Comparison of ENCODE assay signal across 1 cellular context in genomic region chr20:10673831-10674683, GRCh38.
TF ChIP-seq lines count a peak whose summit lies in the region.

Gene JAG1, minus strand, starts transcription at chr20:10673999. Its CDS starts 469 bp downstream, at chr20:10673530.

TF ChIP-seq in HepG2, 621 proteins besides CTCF, POLR2A, EP300 and RAD21 (continued from another document and continues in another):
- TF ChIP-seq HDAC1 (CRISPR knock-in tag; IDR thresholded peaks at IDR 0.05) (peak; percentile 63), YY1 (IDR thresholded peaks at IDR 0.05; ENCODE audit: insufficient read depth, insufficient replicate concordance, low read depth, low read length) (peak; percentile 52), GTF2F1 (IDR thresholded peaks at IDR 0.05; ENCODE audit: low read length) (peak; percentile 85), GMEB2 (CRISPR knock-in tag; IDR thresholded peaks at IDR 0.05; ENCODE audit: low read depth) (peak; percentile 55), NKX3-1 (CRISPR knock-in tag; IDR thresholded peaks at IDR 0.05) (peak; percentile 96), SNAI1 (CRISPR knock-in tag; IDR thresholded peaks at IDR 0.05; ENCODE audit: borderline replicate concordance) (peak; percentile 57), RBFOX2 (IDR thresholded peaks at IDR 0.05; ENCODE audit: low read depth, low read length) (peak; percentile 97), E2F2 (CRISPR knock-in tag; IDR thresholded peaks at IDR 0.05; ENCODE audit: borderline replicate concordance) (0 out of 2 replicates have a peak, but pooled peaks have one; percentile 59), ZNF644 (CRISPR knock-in tag; IDR thresholded peaks at IDR 0.05; ENCODE audit: low read depth) (0 out of 2 replicates have a peak, but pooled peaks have one; percentile 33), RXRB (CRISPR knock-in tag; IDR thresholded peaks at IDR 0.05; ENCODE audit: borderline replicate concordance) (peak; percentile 49), ZNF230 (CRISPR knock-in tag; IDR thresholded peaks at IDR 0.05) (peak; percentile 24; the same call in 1 of the 2 replicates), GABPB1 (CRISPR knock-in tag; IDR thresholded peaks at IDR 0.05) (peak; percentile 72), ZNF670 (CRISPR knock-in tag; IDR thresholded peaks at IDR 0.05; ENCODE audit: borderline replicate concordance) (peak; percentile 82), ESRRA (CRISPR knock-in tag; IDR thresholded peaks at IDR 0.05; ENCODE audit: low read depth) (peak; percentile 74), FOXC1 (CRISPR knock-in tag; IDR thresholded peaks at IDR 0.05; ENCODE audit: borderline replicate concordance) (no peak; the same call in 1 of the 2 replicates), KLF6 (CRISPR knock-in tag; IDR thresholded peaks at IDR 0.05) (peak; percentile 92), MTF2 (CRISPR knock-in tag; IDR thresholded peaks at IDR 0.05; ENCODE audit: borderline replicate concordance) (no peak), STAG1 (CRISPR knock-in tag; IDR thresholded peaks at IDR 0.05) (peak; percentile 34), ZZZ3 (CRISPR knock-in tag; IDR thresholded peaks at IDR 0.05; ENCODE audit: borderline replicate concordance) (no peak), HINFP (CRISPR knock-in tag; IDR thresholded peaks at IDR 0.05; ENCODE audit: low read depth) (no peak; the same call in 1 of the 2 replicates), ZNF607 (CRISPR knock-in tag; IDR thresholded peaks at IDR 0.05; ENCODE audit: borderline replicate concordance) (no peak; the same call in 1 of the 2 replicates), KDM5B (CRISPR knock-in tag; IDR thresholded peaks at IDR 0.05; ENCODE audit: borderline replicate concordance) (peak; percentile 86), NR2F2 (IDR thresholded peaks at IDR 0.05; ENCODE audit: borderline replicate concordance, low read depth) (no peak; the same call in 1 of the 2 replicates), SMARCC2 (IDR thresholded peaks at IDR 0.05) (no peak), PPARG (CRISPR knock-in tag; conservative IDR thresholded peaks at IDR 0.05) (no peak; the same call in 1 of the 2 replicates), ZNF740 (CRISPR knock-in tag; IDR thresholded peaks at IDR 0.05) (no peak), NFE2L1 (CRISPR knock-in tag; IDR thresholded peaks at IDR 0.05; ENCODE audit: borderline replicate concordance) (no peak), THYN1 (CRISPR knock-in tag; IDR thresholded peaks at IDR 0.05; ENCODE audit: borderline replicate concordance, low read depth) (no peak), ZNF503 (CRISPR knock-in tag; IDR thresholded peaks at IDR 0.05) (peak; percentile 59; the same call in 1 of the 2 replicates), PHF21A (CRISPR knock-in tag; IDR thresholded peaks at IDR 0.05) (peak; percentile 89), ZNF660 (CRISPR knock-in tag; IDR thresholded peaks at IDR 0.05; ENCODE audit: borderline replicate concordance, low read depth) (0 out of 2 replicates have a peak, but pooled peaks have one; percentile 11), BORCS8-MEF2B (CRISPR knock-in tag; IDR thresholded peaks at IDR 0.05) (peak; percentile 82), CSRNP1 (CRISPR knock-in tag; IDR thresholded peaks at IDR 0.05) (peak; percentile 1), ZNF333 (CRISPR knock-in tag; IDR thresholded peaks at IDR 0.05; ENCODE audit: borderline replicate concordance) (peak; percentile 93; the same call in 1 of the 2 replicates), ASH2L (IDR thresholded peaks at IDR 0.05; ENCODE audit: insufficient read length, low read depth, low read length) (peak; percentile 55), ATF3 (CRISPR knock-in tag; IDR thresholded peaks at IDR 0.05) (peak; percentile 69), TOPORS (CRISPR knock-in tag; IDR thresholded peaks at IDR 0.05) (no peak), ELF4 (CRISPR knock-in tag; IDR thresholded peaks at IDR 0.05; ENCODE audit: borderline replicate concordance) (0 out of 2 replicates have a peak, but pooled peaks have one; percentile 31), SMYD3 (CRISPR knock-in tag; IDR thresholded peaks at IDR 0.05) (peak; percentile 67), ZNF180 (CRISPR knock-in tag; IDR thresholded peaks at IDR 0.05; ENCODE audit: borderline replicate concordance, low read depth) (peak; percentile 43; the same call in 1 of the 2 replicates), TRIM22 (IDR thresholded peaks at IDR 0.05) (no peak), SRY (CRISPR knock-in tag; IDR thresholded peaks at IDR 0.05) (no peak), NAIF1 (CRISPR knock-in tag; IDR thresholded peaks at IDR 0.05; ENCODE audit: borderline replicate concordance) (peak; percentile 92; the same call in 1 of the 2 replicates), HOMEZ (CRISPR knock-in tag; IDR thresholded peaks at IDR 0.05; ENCODE audit: low read depth) (peak; percentile 15; the same call in 1 of the 2 replicates), ZNF484 (CRISPR knock-in tag; IDR thresholded peaks at IDR 0.05; ENCODE audit: borderline replicate concordance, low read depth) (0 out of 2 replicates have a peak, but pooled peaks have one; percentile 64), SNAPC5 (CRISPR knock-in tag; IDR thresholded peaks at IDR 0.05; ENCODE audit: borderline replicate concordance) (peak; percentile 46), EEA1 (CRISPR knock-in tag; IDR thresholded peaks at IDR 0.05; ENCODE audit: borderline replicate concordance) (peak; percentile 91), KMT2A (CRISPR knock-in tag; IDR thresholded peaks at IDR 0.05) (peak; percentile 68), PAWR (CRISPR knock-in tag; IDR thresholded peaks at IDR 0.05; ENCODE audit: borderline replicate concordance) (0 out of 2 replicates have a peak, but pooled peaks have one; percentile 62), ZNF788 (CRISPR knock-in tag; IDR thresholded peaks at IDR 0.05; ENCODE audit: borderline replicate concordance) (0 out of 2 replicates have a peak, but pooled peaks have one; percentile 43), ZMYM4 (CRISPR knock-in tag; IDR thresholded peaks at IDR 0.05) (peak; percentile 80), TAF1 (CRISPR knock-in tag; IDR thresholded peaks at IDR 0.05) (peak; percentile 94), ZNF782 (CRISPR knock-in tag; IDR thresholded peaks at IDR 0.05; ENCODE audit: borderline replicate concordance) (peak; percentile 82), PBX2 (CRISPR knock-in tag; IDR thresholded peaks at IDR 0.05) (no peak), MNT (IDR thresholded peaks at IDR 0.05) (peak; percentile 71)
